Comparison of ENCODE assay signal across 1 cellular context in the genomic region with DNA sequence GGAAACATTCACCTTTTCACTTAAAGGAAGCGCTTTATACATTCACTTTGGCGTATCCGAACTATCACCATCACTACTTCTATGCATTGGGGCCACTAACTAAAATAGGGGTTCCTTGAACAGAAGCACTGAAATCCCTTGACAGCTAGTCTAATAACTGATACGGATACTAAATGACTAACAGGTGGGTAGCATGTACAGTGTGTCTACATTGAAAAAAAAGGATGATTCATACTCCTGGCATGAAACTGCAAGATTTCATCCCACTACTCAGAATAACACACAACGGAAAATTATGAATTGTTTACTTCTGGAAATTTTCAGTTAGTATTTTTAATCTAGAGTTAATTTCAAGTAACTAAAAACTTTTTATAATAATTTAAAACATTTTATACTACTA.
TF ChIP-seq lines count a peak whose summit lies in the region.

No MANE protein-coding gene starts in this region.

TF ChIP-seq in endothelial cell of umbilical vein, 7 proteins besides CTCF, POLR2A, EP300 and RAD21:
- TF ChIP-seq FOS (IDR thresholded peaks at IDR 0.05; ENCODE audit: borderline replicate concordance, insufficient read depth, low read length) (no peak), MAX (IDR thresholded peaks at IDR 0.05; ENCODE audit: insufficient read depth, insufficient read length) (no peak), POLR2AphosphoS5 (IDR thresholded peaks at IDR 0.05; ENCODE audit: insufficient read depth, low read depth, low read length) (no peak), MYC (IDR thresholded peaks at IDR 0.05; ENCODE audit: low read depth, low read length) (no peak), JUN (IDR thresholded peaks at IDR 0.05; ENCODE audit: borderline replicate concordance, insufficient read depth, insufficient read length, low read depth) (no peak), GATA2 (IDR thresholded peaks at IDR 0.05; ENCODE audit: insufficient read depth, insufficient read length, low read depth, low read length) (no peak), EZH2 (IDR thresholded peaks at IDR 0.05; ENCODE audit: borderline replicate concordance, low read depth, low read length, severe bottlenecking) (no peak)
TF ChIP-seq in endothelial cell of umbilical vein: peak in this region for 0.
